In the genomic region with DNA sequence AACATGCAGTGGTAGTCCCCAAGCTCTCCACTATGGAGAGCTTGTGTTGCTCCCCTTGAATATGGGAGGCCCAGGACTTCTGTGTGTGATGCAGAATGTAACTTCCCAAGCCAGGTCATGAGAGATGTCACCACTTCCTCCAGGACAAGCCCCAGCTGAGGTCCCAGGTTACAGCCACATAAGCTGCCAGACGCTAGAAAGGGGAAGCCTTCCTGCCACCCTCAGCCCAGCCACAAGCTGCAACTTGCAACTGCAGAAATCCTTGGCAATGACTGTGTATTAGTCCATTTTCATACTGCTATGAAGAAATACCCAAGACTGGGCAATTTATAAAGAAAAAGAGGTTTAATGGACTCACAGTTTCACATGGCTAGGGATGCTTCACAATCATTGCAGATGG, we compare ENCODE assay signal across 22 cellular contexts.
"Had no signal": no experiment of that assay in that cellular context is flagged by ENCODE, and none has a peak within 500 bp of the region (broad histone marks: within the 10 kb centered on the region; RNA-seq: fewer than 3 reads in every experiment).

No MANE protein-coding gene starts in this region.

- H3K27me3 ChIP-seq: hepatocyte, neural progenitor cell, right atrium auricular region, tibial nerve had no signal

- ATAC-seq: activated CD8-positive, alpha-beta T cell treated with anti-CD3 and anti-CD28 coated beads for 36 hours; activated T-helper 17 cell treated with anti-CD3 and anti-CD28 coated beads, Interleukin-2, amount 50 U/mL, for 72 hours; effector memory CD8-positive, alpha-beta T cell; mucosa of descending colon; stimulated activated naive CD8-positive, alpha-beta T cell treated with anti-CD3 and anti-CD28 coated beads, Interleukin-15, Interleukin-2, amounts not matched to agents 100 U/mL and 50 U/mL, for 24 hours had no signal

- H3K4me3 ChIP-seq: hepatocyte, mucosa of descending colon, neural progenitor cell, prostate gland, right atrium auricular region, tibial nerve had no signal

- DNase-seq: activated CD4-positive, alpha-beta T cell treated with anti-CD3 and anti-CD28 coated beads, Interleukin-2, amount 10 ng/mL, durations not matched to agents 24 days and 14 days; activated CD4-positive, CD25-positive, alpha-beta regulatory T cell; activated CD8-positive, alpha-beta T cell treated with anti-CD3 and anti-CD28 coated beads for 36 hours; activated naive CD4-positive, alpha-beta T cell; activated naive CD8-positive, alpha-beta T cell treated with anti-CD3 and anti-CD28 coated beads for 36 hours; activated T-cell treated with anti-CD3 and anti-CD28 coated beads, Interleukin-2, amount 50 U/mL, for 1 hour; amniotic stem cell; caudate nucleus; effector memory CD8-positive, alpha-beta T cell; foreskin fibroblast; mesenchymal stem cell; mucosa of descending colon; naive B cell; stimulated activated CD4-positive, alpha-beta T cell treated with anti-CD3 and anti-CD28 coated beads, Interleukin-2, amount 100 ng/mL, for 24 hours; stimulated activated naive CD8-positive, alpha-beta T cell treated with anti-CD3 and anti-CD28 coated beads, Interleukin-15, Interleukin-2, amounts not matched to agents 100 U/mL and 50 U/mL, for 24 hours; substantia nigra had no signal

- H3K36me3 ChIP-seq: neural progenitor cell, prostate gland, right atrium auricular region had no signal
